In genomic region chr3:175346573-175347356, GRCh38 we compare ENCODE assay signal across 8 cellular contexts.
A peak's percentile ranks its signal among the peaks of the same experiment; 100 is the strongest.
DNase-seq lines count a peak whose midpoint lies in the region; ATAC-seq and TF ChIP-seq lines count a peak whose summit lies in the region.

No MANE protein-coding gene starts in this region.

- H3K9me3 ChIP-seq in MM.1S (replicated peaks; ENCODE audit: insufficient read depth, low read length) (no peaks in the 10 kb centered on the region), lower lobe of right lung (no peaks in the 10 kb centered on the region)

- peak overlapping the region; percentile 43 for H3K4me2 ChIP-seq in MM.1S (ENCODE audit: low read depth, low read length)

- H4K20me1 ChIP-seq in MM.1S (ENCODE audit: insufficient read depth, low read length), result no peaks in the 10 kb centered on the region

- intact Hi-C loops in lower lobe of right lung (cut with DNase I), result no loop called here

- H3K79me2 ChIP-seq in MM.1S (ENCODE audit: low read length), result no peaks in the 10 kb centered on the region

- H3K36me3 ChIP-seq in MM.1S (replicated peaks; ENCODE audit: insufficient read depth, low read length), result no peaks in the 10 kb centered on the region
- no peaks in the 10 kb centered on the region for H3K36me3 ChIP-seq in brain microvascular endothelial cell (replicated peaks)
- H3K36me3 ChIP-seq in lower lobe of right lung, result no peaks in the 10 kb centered on the region

- peak; percentile 74 to 85 for ATAC-seq in lower lobe of right lung
- ATAC-seq in GM19395 (IDR thresholded peaks at IDR 0.05; ENCODE audit: unreplicated experiment), result no peak
- no peak for ATAC-seq in GM21825 (IDR thresholded peaks at IDR 0.05; ENCODE audit: unreplicated experiment)
- ATAC-seq in GM21528 (IDR thresholded peaks at IDR 0.05; ENCODE audit: low FRiP score, unreplicated experiment), result no peak

- H3K9ac ChIP-seq in MM.1S (ENCODE audit: low read length), result peak overlapping the region; percentile 16; the same call in 1 of the 2 replicates

- H2AFZ ChIP-seq in MM.1S (ENCODE audit: low read length), result peak overlapping the region; percentile 15

- peak overlapping the region; percentile 82 for H3K27ac ChIP-seq in MM.1S (ENCODE audit: low read length)
- no peak overlapping the region for H3K27ac ChIP-seq in brain microvascular endothelial cell
- no peak overlapping the region for H3K27ac ChIP-seq in lower lobe of right lung

- peak; percentile 72 for DNase-seq in AG09319 (ENCODE audit: extremely low read depth, low read depth)
- DNase-seq in MM.1S, result peak; percentile 98
- DNase-seq in brain microvascular endothelial cell, result peak; percentile 92
- peak; percentile 46 for DNase-seq in lower lobe of right lung
- DNase-seq in stimulated activated CD4-positive, alpha-beta T cell treated with anti-CD3 and anti-CD28 coated beads, Interleukin-2, amount 100 ng/mL, for 24 hours, result no peak

- no peaks in the 10 kb centered on the region for H3K27me3 ChIP-seq in MM.1S (replicated peaks; ENCODE audit: insufficient read depth, low read length)
- H3K27me3 ChIP-seq in brain microvascular endothelial cell (replicated peaks), result no peaks in the 10 kb centered on the region
- H3K27me3 ChIP-seq in lower lobe of right lung (ENCODE audit: low read depth), result no peaks in the 10 kb centered on the region

- H3K4me1 ChIP-seq in MM.1S (ENCODE audit: low read length), result peaks cover 71% of the 10 kb centered on the region
- no peaks in the 10 kb centered on the region for H3K4me1 ChIP-seq in lower lobe of right lung

- H3F3A ChIP-seq in MM.1S (ENCODE audit: insufficient read depth, low read length), result peaks cover 39% of the 10 kb centered on the region

- in situ Hi-C loops in brain microvascular endothelial cell (cut with HindIII; ENCODE audit: low pct_ligation_motif_present, low sequenced_read_pairs), result no loop called here

- no peaks in the 10 kb centered on the region for H3K9me2 ChIP-seq in MM.1S (replicated peaks; ENCODE audit: insufficient read depth, low read length)

- TF ChIP-seq CTCF in AG09319 (IDR thresholded peaks at IDR 0.05; ENCODE audit: low read depth, low read length) (no peak), MM.1S (IDR thresholded peaks at IDR 0.05; ENCODE audit: low read length) (no peak), brain microvascular endothelial cell (IDR thresholded peaks at IDR 0.05; ENCODE audit: low read depth, low read length, missing control alignments) (no peak), lower lobe of right lung (IDR thresholded peaks at IDR 0.05) (no peak)

- peak overlapping the region; percentile 2; the same call in 1 of the 2 replicates for H3K4me3 ChIP-seq in MM.1S (ENCODE audit: low read length)
- no peak overlapping the region for H3K4me3 ChIP-seq in brain microvascular endothelial cell (ENCODE audit: low read depth, low read length)
- no peak overlapping the region for H3K4me3 ChIP-seq in lower lobe of right lung

Comparison
In these comparisons a context has a peak if more than half of its experiments do, and no peak if none do; other contexts are left out.
1. DNase-seq: peak in AG09319 (single experiment), MM.1S (single experiment), brain microvascular endothelial cell (single experiment) and lower lobe of right lung (single experiment); none in stimulated activated CD4-positive, alpha-beta T cell treated with anti-CD3 and anti-CD28 coated beads, Interleukin-2, amount 100 ng/mL, for 24 hours (0 of 2).
2. ATAC-seq: peak in lower lobe of right lung (2 of 2); none in GM19395 (single experiment), GM21825 (single experiment) and GM21528 (single experiment).